In genomic region chr1:30532621-30533020, GRCh38 we compare ENCODE assay signal across 15 cellular contexts.
DNase-seq lines count a peak whose midpoint lies in the region; ATAC-seq and TF ChIP-seq lines count a peak whose summit lies in the region.
"Had no signal": no experiment of that assay in that cellular context is flagged by ENCODE, and none has a peak within 500 bp of the region (broad histone marks: within the 10 kb centered on the region; RNA-seq: fewer than 3 reads in every experiment).

No MANE protein-coding gene starts in this region.

- WGBS in spleen, 5 donors, result 72 to 90% (median 83%) methylated on average over 3 of the region's 3 CpGs

- no peak overlapping the region for H3K4me3 ChIP-seq in right atrium auricular region
- no peak overlapping the region for H3K4me3 ChIP-seq in coronary artery
- no peak overlapping the region for H3K4me3 ChIP-seq in spleen
- H3K4me3 ChIP-seq: BLaER1 treated with 17β-estradiol and CSF1 and Interleukin-3, amounts not matched to agents 10 nM and 100 nM; GM12878; HAP-1 had no signal

- TF ChIP-seq CTCF in right atrium auricular region (IDR thresholded peaks at IDR 0.05) (no peak), coronary artery (IDR thresholded peaks at IDR 0.05) (no peak), spleen (IDR thresholded peaks at IDR 0.05 in 8 of 11, conservative IDR thresholded peaks at IDR 0.05 in 3 of 11) (no peak)

- no peaks in the 10 kb centered on the region for H3K36me3 Mint-ChIP-seq in activated T-helper 17 cell treated with anti-CD3 and anti-CD28 coated beads, Interleukin-2, amount 50 U/mL, for 72 hours (ENCODE audit: low read depth)
- H3K36me3 Mint-ChIP-seq: CD4-positive, CD25-positive, alpha-beta regulatory T cell had no signal

- peaks cover 4% of the 10 kb centered on the region for H3K9me3 Mint-ChIP-seq in activated T-helper 17 cell treated with anti-CD3 and anti-CD28 coated beads, Interleukin-2, amount 50 U/mL, for 72 hours
- H3K9me3 Mint-ChIP-seq: CD4-positive, CD25-positive, alpha-beta regulatory T cell had no signal

- H3K4me1 ChIP-seq in right atrium auricular region (no peaks in the 10 kb centered on the region), spleen (peaks cover 0 to 12% (median 2%) of the 10 kb centered on the region in 6 donors)
- H3K4me1 ChIP-seq: BLaER1 treated with 17β-estradiol and CSF1 and Interleukin-3, amounts not matched to agents 10 nM and 100 nM; HAP-1 had no signal

- H3K4me1 Mint-ChIP-seq in activated T-helper 17 cell treated with anti-CD3 and anti-CD28 coated beads, Interleukin-2, amount 50 U/mL, for 72 hours, result no peaks in the 10 kb centered on the region
- H3K4me1 Mint-ChIP-seq: CD4-positive, CD25-positive, alpha-beta regulatory T cell had no signal

- H3K27ac ChIP-seq in right atrium auricular region, result no peak overlapping the region
- H3K27ac ChIP-seq in coronary artery, result no peak overlapping the region
- no peak overlapping the region for H3K27ac ChIP-seq in spleen
- H3K27ac ChIP-seq: BLaER1 treated with 17β-estradiol and CSF1 and Interleukin-3, amounts not matched to agents 10 nM and 100 nM had no signal

- H3K27me3 Mint-ChIP-seq in activated T-helper 17 cell treated with anti-CD3 and anti-CD28 coated beads, Interleukin-2, amount 50 U/mL, for 72 hours, result peaks cover 12% of the 10 kb centered on the region
- H3K27me3 Mint-ChIP-seq: CD4-positive, CD25-positive, alpha-beta regulatory T cell had no signal

- intact Hi-C loops in Right ventricle myocardium inferior (cut with DNase I) (no loop called here), spleen (cut with DNase I; ENCODE audit: low total_unique reads) (no loop called here)

- peaks cover 0 to 3% of the 10 kb centered on the region in 2 donors for H3K9me3 ChIP-seq in right atrium auricular region
- H3K9me3 ChIP-seq in spleen, result no peaks in the 10 kb centered on the region
- H3K9me3 ChIP-seq: HAP-1 had no signal

- no peak for TF ChIP-seq POLR2A in spleen (IDR thresholded peaks at IDR 0.05)

- H3K27me3 ChIP-seq in right atrium auricular region (no peaks in the 10 kb centered on the region), spleen (replicated peaks in 1 of 7) (peaks cover 0 to 12% (median 0%) of the 10 kb centered on the region in 7 donors)
- H3K27me3 ChIP-seq: BLaER1 treated with 17β-estradiol and CSF1 and Interleukin-3, amounts not matched to agents 10 nM and 100 nM had no signal

- H3K36me3 ChIP-seq in right atrium auricular region (no peaks in the 10 kb centered on the region), spleen (no peaks in the 10 kb centered on the region)
- H3K36me3 ChIP-seq: BLaER1 treated with 17β-estradiol and CSF1 and Interleukin-3, amounts not matched to agents 10 nM and 100 nM; HAP-1 had no signal

- no peak overlapping the region for H3K27ac Mint-ChIP-seq in activated T-helper 17 cell treated with anti-CD3 and anti-CD28 coated beads, Interleukin-2, amount 50 U/mL, for 72 hours
- H3K27ac Mint-ChIP-seq: CD4-positive, CD25-positive, alpha-beta regulatory T cell had no signal

- no peak overlapping the region for H3K4me3 Mint-ChIP-seq in activated T-helper 17 cell treated with anti-CD3 and anti-CD28 coated beads, Interleukin-2, amount 50 U/mL, for 72 hours
- H3K4me3 Mint-ChIP-seq: CD4-positive, CD25-positive, alpha-beta regulatory T cell had no signal

- ATAC-seq in Right ventricle myocardium inferior, result no peak
- ATAC-seq in activated T-helper 17 cell treated with anti-CD3 and anti-CD28 coated beads, Interleukin-2, amount 50 U/mL, for 72 hours (replicated peaks), result no peak
- no peak for ATAC-seq in HG03354 (IDR thresholded peaks at IDR 0.05; ENCODE audit: poor library complexity, severe bottlenecking, unreplicated experiment)
- ATAC-seq: GM12878, HepG2 had no signal

- DNase-seq in right atrium auricular region (ENCODE audit: low spot score) (peak; percentile 42), Right ventricle myocardium inferior (ENCODE audit: missing footprints) (no peak), coronary artery (ENCODE audit: low spot score) (peak; percentile 36), spleen (peak; percentile 10), D341Med (ENCODE audit: low spot score) (no peak)
- DNase-seq: ACHN; CD4-positive, CD25-positive, alpha-beta regulatory T cell; DMS79; GOT3 had no signal

Comparison
In these comparisons a context has a peak if more than half of its experiments do, and no peak if none do; other contexts are left out.
1. DNase-seq: peak in right atrium auricular region (single experiment), coronary artery (single experiment) and spleen (single experiment); none in Right ventricle myocardium inferior (single experiment) and D341Med (single experiment).